Comparison of ENCODE assay signal across 28 cellular contexts in genomic region chr11:26764825-26765224, GRCh38. TPM values are rescaled to one million over a fixed set of nuclear protein-coding genes. Genes with fewer than 3 reads are reported as not detected.
"Had no signal": no experiment of that assay in that cellular context is flagged by ENCODE, and none has a peak within 500 bp of the region (broad histone marks: within the 10 kb centered on the region; RNA-seq: fewer than 3 reads in every experiment).

No MANE protein-coding gene starts in this region.

- DNase-seq: colonic mucosa; cortex of kidney; effector CD8-positive, alpha-beta T cell; effector memory CD8-positive, alpha-beta T cell; endodermal cell; erythroblast; esophagus squamous epithelium; foreskin fibroblast; foreskin melanocyte; gastrocnemius medialis; glutamatergic neuron; heart right ventricle; hippocampal formation; left cardiac atrium; left ventricle myocardium inferior; lower lobe of right lung; mesenchymal stem cell; mucosa of descending colon; naive B cell had no signal

- ATAC-seq: effector memory CD8-positive, alpha-beta T cell; esophagus mucosa; gastrocnemius medialis; heart right ventricle; left cardiac atrium; lower lobe of right lung; mucosa of descending colon had no signal

- H3K4me3 ChIP-seq: colonic mucosa, esophagus squamous epithelium, gastrocnemius medialis, heart right ventricle, left ventricle myocardium inferior, lower lobe of right lung, mucosa of descending colon had no signal

- H3K4me1 ChIP-seq: colonic mucosa, esophagus squamous epithelium, gastrocnemius medialis, heart right ventricle, left ventricle myocardium inferior, lower lobe of right lung had no signal

- H3K27ac ChIP-seq: colonic mucosa, epithelial cell of prostate, esophagus squamous epithelium, gastrocnemius medialis, heart right ventricle, left ventricle myocardium inferior, lower lobe of right lung had no signal

- H3K9me3 ChIP-seq: colonic mucosa, esophagus squamous epithelium, gastrocnemius medialis, heart right ventricle, lower lobe of right lung, mucosa of descending colon had no signal

- H3K27me3 ChIP-seq: colonic mucosa, esophagus squamous epithelium, gastrocnemius medialis, heart right ventricle had no signal

- FAIRE-seq: endometrium, islet of Langerhans, keratinocyte had no signal

- H3K36me3 ChIP-seq: colonic mucosa, esophagus squamous epithelium, gastrocnemius medialis, heart right ventricle, left ventricle myocardium inferior, lower lobe of right lung had no signal

RNA-seq across cellular contexts. Expression of gene SLC5A12, which starts 43.0 kb away (rescaled TPM):
- total RNA-seq: dermis microvascular lymphatic vessel endothelial cell, esophagus mucosa, esophagus squamous epithelium, gastrocnemius medialis, kidney epithelial cell, left ventricle myocardium inferior, lower lobe of right lung, lung microvascular endothelial cell, mesenteric fat pad had no signal
- polyA plus RNA-seq: heart right ventricle, keratinocyte had no signal
